ENCODE assay signal across 10 cellular contexts in genomic region chr22:46578824-46579561, GRCh38. TPM values are rescaled to one million over a fixed set of nuclear protein-coding genes. Genes with fewer than 3 reads are reported as not detected.
DNase-seq lines count a peak whose midpoint lies in the region; ATAC-seq and TF ChIP-seq lines count a peak whose summit lies in the region.
"Had no signal": no experiment of that assay in that cellular context is flagged by ENCODE, and none has a peak within 500 bp of the region (broad histone marks: within the 10 kb centered on the region; RNA-seq: fewer than 3 reads in every experiment).

No MANE protein-coding gene starts in this region.

- no peaks in the 10 kb centered on the region for H3K9me3 ChIP-seq in Peyer's patch
- no peaks in the 10 kb centered on the region for H3K9me3 ChIP-seq in esophagus squamous epithelium
- H3K9me3 ChIP-seq in neuronal stem cell (replicated peaks in 1 of 2; ENCODE audit: control insufficient read depth in 2 of 2, insufficient read depth in 1 of 2, low read depth in 1 of 2, low read length in 2 of 2) = peaks cover 0 to 2% of the 10 kb centered on the region in 2 donors
- no peaks in the 10 kb centered on the region for H3K9me3 ChIP-seq in WERI-Rb-1 (ENCODE audit: severe bottlenecking)

- no peaks in the 10 kb centered on the region for H3K36me3 ChIP-seq in Peyer's patch
- H3K36me3 ChIP-seq in esophagus squamous epithelium = no peaks in the 10 kb centered on the region
- H3K36me3 ChIP-seq in neuronal stem cell (replicated peaks in 1 of 2; ENCODE audit: control insufficient read depth in 2 of 2, insufficient read depth in 2 of 2, low read length in 2 of 2) = no peaks in the 10 kb centered on the region
- H3K36me3 ChIP-seq in WERI-Rb-1 = no peaks in the 10 kb centered on the region

- H3K18ac ChIP-seq in neuronal stem cell (ENCODE audit: low read length) = peak overlapping the region; percentile 52

- H3K4me2 ChIP-seq in neuronal stem cell (ENCODE audit: insufficient read depth, low read length, poor library complexity, severe bottlenecking) = no peak overlapping the region
- H3K4me2 ChIP-seq: KMS-11 had no signal

- no peak overlapping the region for H2BK15ac ChIP-seq in neuronal stem cell (ENCODE audit: low read length)

- peak overlapping the region; percentile 89 for H2AK5ac ChIP-seq in neuronal stem cell (ENCODE audit: low read depth, low read length)

- TF ChIP-seq POLR2A in Peyer's patch (IDR thresholded peaks at IDR 0.05) (peak in 1 of 2 donors; percentile 53), esophagus squamous epithelium (IDR thresholded peaks at IDR 0.05) (no peak)

- no peaks in the 10 kb centered on the region for H3K27me3 ChIP-seq in Peyer's patch
- no peaks in the 10 kb centered on the region for H3K27me3 ChIP-seq in esophagus squamous epithelium
- H3K27me3 ChIP-seq in neuronal stem cell (ENCODE audit: control insufficient read depth in 3 of 3, insufficient read depth in 3 of 3, low read depth in 1 of 3, low read length in 3 of 3) = peaks cover 0 to 32% (median 16%) of the 10 kb centered on the region in 3 experiments
- no peaks in the 10 kb centered on the region for H3K27me3 ChIP-seq in WERI-Rb-1 (ENCODE audit: insufficient read depth, low read depth, severe bottlenecking)

- no peak overlapping the region for H4K8ac ChIP-seq in neuronal stem cell (ENCODE audit: low read depth, low read length)

- peak; percentile 33 for DNase-seq in CD14-positive monocyte (ENCODE audit: low spot score)
- DNase-seq in Peyer's patch = peak in 2 of 3 donors; percentile 70 to 76
- DNase-seq in esophagus squamous epithelium (lab: John Stamatoyannopoulos, UW) = no peak
- DNase-seq in neuronal stem cell (ENCODE audit: low spot score) = no peak
- no peak for DNase-seq in NCI-H524 treated with DMSO at 0.1 percent for 48 hours (lab: John Stamatoyannopoulos, UW)
- no peak for DNase-seq in WERI-Rb-1
- no peak for DNase-seq in stimulated activated CD4-positive, alpha-beta T cell treated with anti-CD3 and anti-CD28 coated beads, Interleukin-15, amount 100 ng/mL, for 24 hours
- DNase-seq: stimulated activated CD4-positive, alpha-beta T cell treated with anti-CD3 and anti-CD28 coated beads, Interleukin-2, amount 100 ng/mL, for 24 hours had no signal

- H2AFZ ChIP-seq in neuronal stem cell (ENCODE audit: low read length) = no peak overlapping the region

- peaks cover 8% of the 10 kb centered on the region for H3K79me1 ChIP-seq in neuronal stem cell (ENCODE audit: low read depth, low read length)

- peaks cover 0 to 6% of the 10 kb centered on the region in 2 donors for H3K36me3 Mint-ChIP-seq in CD14-positive monocyte

- H2BK12ac ChIP-seq in neuronal stem cell (ENCODE audit: low read length) = peak overlapping the region; percentile 34

- H2BK120ac ChIP-seq in neuronal stem cell (ENCODE audit: low read depth, low read length) = no peak overlapping the region

- peaks cover 1 to 10% (median 6%) of the 10 kb centered on the region in 3 donors for H3K27me3 Mint-ChIP-seq in CD14-positive monocyte (ENCODE audit: low read depth in 3 of 3)

- H3K23ac ChIP-seq in neuronal stem cell (ENCODE audit: low read depth, low read length, poor library complexity) = peak overlapping the region; percentile 50

- WGBS in esophagus squamous epithelium, 2 donors = 19 to 36% methylated on average over 7 to 8 of the region's 15 CpGs
- WGBS in neuronal stem cell (ENCODE audit: extremely low coverage in 2 of 2, insufficient read length in 2 of 2, insufficient replicate concordance in 1 of 2), 2 donors = no CpG with 5 or more reads among the region's 15 CpGs

- peaks cover 78% of the 10 kb centered on the region for H3K4me1 Mint-ChIP-seq in CD14-positive monocyte

- H3K27ac ChIP-seq in Peyer's patch = peak overlapping the region; percentile 60 to 92 (median 88)
- H3K27ac ChIP-seq in esophagus squamous epithelium = peak overlapping the region; percentile 84 to 89 (median 88)
- H3K27ac ChIP-seq in neuronal stem cell (replicated peaks; ENCODE audit: low read length) = no peak overlapping the region
- H3K27ac ChIP-seq in WERI-Rb-1 = no peak overlapping the region
- H3K27ac ChIP-seq: KMS-11 had no signal

- TF ChIP-seq CTCF in CD14-positive monocyte (IDR thresholded peaks at IDR 0.05) (no peak), Peyer's patch (IDR thresholded peaks at IDR 0.05) (peak in 1 of 6 experiments; percentile 7), esophagus squamous epithelium (IDR thresholded peaks at IDR 0.05) (no peak), WERI-Rb-1 (IDR thresholded peaks at IDR 0.05; ENCODE audit: low read depth, low read length) (no peak)

- H3K9ac ChIP-seq in neuronal stem cell (ENCODE audit: low read depth, low read length, poor library complexity) = no peak overlapping the region
- H3K9ac ChIP-seq: KMS-11 had no signal

- no peaks in the 10 kb centered on the region for H3K9me3 Mint-ChIP-seq in CD14-positive monocyte

- no peak overlapping the region for H3K4ac ChIP-seq in neuronal stem cell (ENCODE audit: low read length)

- H4K91ac ChIP-seq in neuronal stem cell (ENCODE audit: low read depth, low read length, poor library complexity) = no peak overlapping the region

- H2BK5ac ChIP-seq in neuronal stem cell (ENCODE audit: low read length) = peak overlapping the region; percentile 88

- peak overlapping the region in 3 of 7 donors; percentile 20 to 71 (median 21) for H3K27ac Mint-ChIP-seq in CD14-positive monocyte

- no peak for ATAC-seq in HG03139 (IDR thresholded peaks at IDR 0.05; ENCODE audit: unreplicated experiment)

- intact Hi-C loops in CD14-positive monocyte (cut with micrococcal nuclease) = loop anchor here (5.0 kb wide), 2 partner anchors 33 to 103 kb away; no protein-coding TSS in a partner anchor
- intact Hi-C loops in esophagus squamous epithelium (cut with DNase I) = no loop called here

- no peak overlapping the region for H3K14ac ChIP-seq in neuronal stem cell (ENCODE audit: low read length)

- H3K4me1 ChIP-seq in Peyer's patch (peaks cover 14 to 70% (median 32%) of the 10 kb centered on the region in 4 donors), esophagus squamous epithelium (peaks cover 61 to 91% (median 64%) of the 10 kb centered on the region in 3 donors), neuronal stem cell (ENCODE audit: control insufficient read depth in 2 of 2, insufficient read depth in 1 of 2, low read depth in 1 of 2, low read length in 2 of 2) (peaks cover 17 to 32% of the 10 kb centered on the region in 2 donors)

- H3K4me3 ChIP-seq in Peyer's patch (peak overlapping the region in 2 of 4 donors; percentile 92 to 93), esophagus squamous epithelium (peak overlapping the region; percentile 6 to 88 (median 78)), neuronal stem cell (ENCODE audit: low read length in 2 of 2) (peak overlapping the region in 1 of 2 donors; percentile 73), WERI-Rb-1 (ENCODE audit: low read depth, low read length) (no peak overlapping the region)

- peak overlapping the region; percentile 95 to 98 for H3K4me3 Mint-ChIP-seq in CD14-positive monocyte

RNA-seq across cellular contexts. Expression of gene GRAMD4, which starts 41.2 kb away (rescaled TPM):
- 10 to 100 TPM in 1 of 2 donors, 1 to 10 TPM in 1; 9.5 to 12.6 TPM for polyA plus RNA-seq in CD14-positive monocyte
- total RNA-seq in Peyer's patch (100 to 1,000 TPM in 3 of 4 donors, 10 to 100 TPM in 1; 98.2 to 428 (median 422) TPM), esophagus squamous epithelium (100 to 1,000 TPM in 1 of 4 donors, 10 to 100 TPM in 3; 27.0 to 122 (median 33.3) TPM)
- 13.1 TPM for polyA plus RNA-seq in neuronal stem cell (2013, experiment 1 of 2)
- 11.3 TPM for polyA plus RNA-seq in neuronal stem cell (2013, experiment 2 of 2)

RNA-seq across cellular contexts. Expression of gene CELSR1, which starts 41.6 kb away (rescaled TPM):
- polyA plus RNA-seq in CD14-positive monocyte = not detected
- total RNA-seq in Peyer's patch (10 to 100 TPM in 1 of 4 donors, 1 to 10 TPM in 3; 1.1 to 22.3 (median 1.5) TPM), esophagus squamous epithelium (10 to 100 TPM; 38.7 to 50.6 (median 43.7) TPM)
- polyA plus RNA-seq in neuronal stem cell (2013, experiment 1 of 2) = 6.6 TPM
- polyA plus RNA-seq in neuronal stem cell (2013, experiment 2 of 2) = 7.3 TPM

Comparison
In these comparisons a context has a peak if more than half of its experiments do, and no peak if none do; other contexts are left out.
1. DNase-seq: peak in CD14-positive monocyte (single experiment) and Peyer's patch (2 of 3); none in esophagus squamous epithelium (single experiment), neuronal stem cell (single experiment), NCI-H524 treated with DMSO at 0.1 percent for 48 hours (single experiment), WERI-Rb-1 (single experiment) and stimulated activated CD4-positive, alpha-beta T cell treated with anti-CD3 and anti-CD28 coated beads, Interleukin-15, amount 100 ng/mL, for 24 hours (single experiment).
2. H3K27ac ChIP-seq: peak in Peyer's patch (4 of 4) and esophagus squamous epithelium (4 of 4); none in neuronal stem cell (single experiment) and WERI-Rb-1 (single experiment).